ENCODE assay signal across 27 cellular contexts in the genomic region with DNA sequence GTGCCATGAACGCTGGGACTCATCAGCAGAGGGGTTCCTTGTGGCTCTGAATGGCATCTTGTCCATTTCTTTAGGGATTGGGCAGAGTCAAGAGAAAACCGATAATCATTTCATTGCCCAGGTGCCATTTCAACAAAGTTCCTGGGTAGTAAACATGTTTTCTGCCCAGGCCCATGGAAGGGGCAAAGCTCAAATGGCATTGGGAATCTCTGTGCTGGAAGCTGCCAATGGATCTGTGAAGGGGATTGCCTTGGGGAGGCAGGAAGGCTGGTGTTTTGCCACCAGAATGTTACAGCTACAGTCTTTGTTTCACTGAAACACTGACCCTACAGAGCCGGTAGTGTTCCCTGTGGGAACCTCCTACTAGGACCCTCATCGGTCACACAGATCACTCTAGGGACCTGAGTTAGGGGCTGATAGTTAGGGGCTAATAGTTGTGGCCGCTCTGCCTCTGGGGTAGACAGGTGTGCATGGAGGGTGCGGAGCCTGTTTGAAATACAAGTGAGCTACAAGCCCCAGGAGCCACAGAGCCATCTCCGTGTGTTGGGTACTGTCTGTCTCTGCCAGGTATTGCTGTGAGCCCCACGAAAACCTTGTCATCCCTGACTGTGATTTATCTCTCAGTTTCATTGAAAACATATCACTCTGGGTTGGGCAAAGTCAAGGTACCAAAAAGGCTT.
DNase-seq lines count a peak whose midpoint lies in the region; ATAC-seq and TF ChIP-seq lines count a peak whose summit lies in the region.
"Had no signal": no experiment of that assay in that cellular context is flagged by ENCODE, and none has a peak within 500 bp of the region (broad histone marks: within the 10 kb centered on the region; RNA-seq: fewer than 3 reads in every experiment).

No MANE protein-coding gene starts in this region.

- TF ChIP-seq EP300 in esophagus muscularis mucosa (IDR thresholded peaks at IDR 0.05), result no peak

- peaks cover 32% of the 10 kb centered on the region for H3K4me1 Mint-ChIP-seq in osteocyte (ENCODE audit: unreplicated experiment)
- H3K4me1 Mint-ChIP-seq: CD4-positive, CD25-positive, alpha-beta regulatory T cell had no signal

- no peaks in the 10 kb centered on the region for H3K4me1 ChIP-seq in right atrium auricular region
- no peaks in the 10 kb centered on the region for H3K4me1 ChIP-seq in esophagus muscularis mucosa
- no peaks in the 10 kb centered on the region for H3K4me1 ChIP-seq in vagina
- H3K4me1 ChIP-seq: BLaER1 had no signal

- no peaks in the 10 kb centered on the region for H3K27me3 ChIP-seq in right atrium auricular region
- H3K27me3 ChIP-seq in esophagus muscularis mucosa, result no peaks in the 10 kb centered on the region
- no peaks in the 10 kb centered on the region for H3K27me3 ChIP-seq in vagina
- H3K27me3 ChIP-seq: BLaER1, SJSA1 had no signal

- peaks cover 11% of the 10 kb centered on the region for H3K9me3 Mint-ChIP-seq in osteocyte (ENCODE audit: unreplicated experiment)

- no peak for TF ChIP-seq POLR2A in esophagus muscularis mucosa (IDR thresholded peaks at IDR 0.05; ENCODE audit: low read depth)
- TF ChIP-seq POLR2A in vagina (IDR thresholded peaks at IDR 0.05), result no peak

- H3K36me3 ChIP-seq in right atrium auricular region (no peaks in the 10 kb centered on the region), esophagus muscularis mucosa (no peaks in the 10 kb centered on the region), vagina (no peaks in the 10 kb centered on the region)
- H3K36me3 ChIP-seq: BLaER1, SJSA1 had no signal

- H3K27ac Mint-ChIP-seq in osteocyte (ENCODE audit: unreplicated experiment), result no peak overlapping the region

- H3K27me3 Mint-ChIP-seq in osteocyte (ENCODE audit: unreplicated experiment), result no peaks in the 10 kb centered on the region
- H3K27me3 Mint-ChIP-seq: CD4-positive, CD25-positive, alpha-beta regulatory T cell had no signal

- 84% methylated on average over 5 of the region's 8 CpGs for WGBS in esophagus muscularis mucosa

- H3K27ac ChIP-seq in right atrium auricular region (no peak overlapping the region), esophagus muscularis mucosa (replicated peaks in 1 of 4) (no peak overlapping the region), vagina (no peak overlapping the region)
- H3K27ac ChIP-seq: BLaER1, PC-9, SJSA1 had no signal

- no peak for TF ChIP-seq CTCF in right atrium auricular region (IDR thresholded peaks at IDR 0.05)
- TF ChIP-seq CTCF in esophagus muscularis mucosa (IDR thresholded peaks at IDR 0.05), result no peak
- no peak for TF ChIP-seq CTCF in osteocyte (IDR thresholded peaks at IDR 0.05)
- no peak for TF ChIP-seq CTCF in vagina (IDR thresholded peaks at IDR 0.05)

- H3K9me3 ChIP-seq in right atrium auricular region (peaks cover 0 to 6% of the 10 kb centered on the region in 2 donors), esophagus muscularis mucosa (peaks cover 0 to 5% (median 0%) of the 10 kb centered on the region in 4 donors), vagina (no peaks in the 10 kb centered on the region)

- H3K36me3 Mint-ChIP-seq in osteocyte (ENCODE audit: unreplicated experiment), result peaks cover 2% of the 10 kb centered on the region
- H3K36me3 Mint-ChIP-seq: CD4-positive, CD25-positive, alpha-beta regulatory T cell had no signal

- intact Hi-C loops in Right ventricle myocardium superior (cut with DNase I) (no loop called here), esophagus muscularis mucosa (cut with DNase I) (no loop called here), vagina (cut with DNase I) (no loop called here)

- DNase-seq in right atrium auricular region (ENCODE audit: low spot score), result peak; percentile 48
- no peak for DNase-seq in Right ventricle myocardium superior
- DNase-seq in esophagus muscularis mucosa (ENCODE audit: extremely low spot score), result peak; percentile 70
- DNase-seq in osteocyte (ENCODE audit: extremely low spot score, unreplicated experiment), result peak; percentile 44
- peak; percentile 64 to 67 for DNase-seq in vagina (ENCODE audit: extremely low spot score in 2 of 2)
- no peak for DNase-seq in EL
- DNase-seq in LoVo (ENCODE audit: low spot score), result no peak
- DNase-seq: CD4-positive, CD25-positive, alpha-beta regulatory T cell; DMS53; GOT3; Kasumi-1; MV-4-11; NCI-H1105; NCI-H146; NCI-H2029; NCI-H446 treated with DMSO at 0.1 percent for 48 hours; NCI-H526; NCI-H82; NK-92 treated with Interleukin-12 subunit alpha and Interleukin-12 subunit beta, amount 100 ng/mL, for 24 hours; PC-9 had no signal

- no peak overlapping the region for H3K4me3 Mint-ChIP-seq in osteocyte (ENCODE audit: unreplicated experiment)
- H3K4me3 Mint-ChIP-seq: CD4-positive, CD25-positive, alpha-beta regulatory T cell had no signal

- ATAC-seq in Right ventricle myocardium superior (ENCODE audit: poor library complexity), result no peak
- ATAC-seq in GM18498 (IDR thresholded peaks at IDR 0.05; ENCODE audit: unreplicated experiment), result no peak
- ATAC-seq: GM12878, HCT116, K562, Right ventricle myocardium inferior had no signal

- no peak overlapping the region for H3K4me3 ChIP-seq in right atrium auricular region
- H3K4me3 ChIP-seq in esophagus muscularis mucosa, result no peak overlapping the region
- H3K4me3 ChIP-seq in vagina, result no peak overlapping the region
- H3K4me3 ChIP-seq: BLaER1, GM12878, K562, PC-9, SJSA1 had no signal

Comparison
In these comparisons a context has a peak if more than half of its experiments do, and no peak if none do; other contexts are left out.
1. DNase-seq: peak in right atrium auricular region (single experiment), esophagus muscularis mucosa (single experiment), osteocyte (single experiment) and vagina (2 of 2); none in Right ventricle myocardium superior (single experiment), EL (single experiment) and LoVo (single experiment).